In the genomic region with DNA sequence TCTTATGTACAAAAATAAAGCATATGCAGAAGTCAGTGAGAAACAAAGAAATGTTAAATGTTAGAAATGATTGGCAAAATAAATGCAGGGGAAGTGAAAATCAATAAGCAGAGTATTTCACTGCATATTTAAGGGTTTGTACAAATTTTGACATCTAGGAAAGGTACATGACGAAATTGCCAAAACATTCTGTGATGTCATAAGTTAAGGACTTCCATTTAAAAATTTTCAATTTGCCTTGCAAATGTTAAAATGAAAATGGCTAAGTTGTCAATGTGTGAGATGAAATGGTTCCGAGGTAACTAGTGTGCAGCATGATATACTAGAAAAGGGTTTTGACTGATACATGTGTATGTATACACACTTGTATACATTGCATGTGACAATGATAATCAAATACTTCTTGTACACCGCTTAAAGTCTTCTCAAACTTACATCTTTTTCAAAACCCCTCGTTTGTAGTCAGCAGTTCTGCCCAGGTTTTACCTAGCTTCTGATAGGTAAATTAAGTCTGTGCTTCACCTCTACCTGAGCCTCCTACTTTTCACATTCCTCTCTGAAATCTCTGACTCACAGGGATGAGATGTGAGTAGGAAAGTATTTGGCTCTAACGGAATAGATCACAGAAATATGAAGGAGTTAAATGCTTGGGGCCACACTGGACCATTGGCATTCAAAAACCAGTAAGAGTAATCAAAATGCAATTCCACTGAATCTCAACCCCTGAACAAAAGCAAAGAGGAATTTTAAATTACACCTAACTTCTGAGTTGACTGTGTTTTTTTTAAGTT, we compare ENCODE assay signal across 18 cellular contexts.
DNase-seq lines count a peak whose midpoint lies in the region; ATAC-seq, FAIRE-seq and TF ChIP-seq lines count a peak whose summit lies in the region.
"Had no signal": no experiment of that assay in that cellular context is flagged by ENCODE, and none has a peak within 500 bp of the region (broad histone marks: within the 10 kb centered on the region; RNA-seq: fewer than 3 reads in every experiment).

No MANE protein-coding gene starts in this region.

- FAIRE-seq in A549 (lab: Jason Lieb, UNC) = peak; percentile 39
- FAIRE-seq in HTR-8/SVneo (lab: Jason Lieb, UNC) = peak; percentile 49
- FAIRE-seq: A204.1, D721Med, G401.6, GM12891, H1 had no signal

- POLR2A ChIA-PET in A549 (lab: Yijun Ruan, JAX) = no interaction called here

- H3K4me1 ChIP-seq in A549 = peaks cover 16% of the 10 kb centered on the region; the same call in 2 of the 3 replicates
- peaks cover 14% of the 10 kb centered on the region for H3K4me1 ChIP-seq in RWPE2 (ENCODE audit: insufficient read depth, poor library complexity, severe bottlenecking)
- peaks cover 18% of the 10 kb centered on the region for H3K4me1 ChIP-seq in foreskin keratinocyte
- no peaks in the 10 kb centered on the region for H3K4me1 ChIP-seq in testis

- WGBS in A549 (ENCODE audit: missing lambda C conversion rate) = 60% methylated on average over 5 of the region's 5 CpGs
- WGBS in testis, 2 donors = 83 to 85% methylated on average over 5 of the region's 5 CpGs

- no peak for TF ChIP-seq EP300 in A549 (IDR thresholded peaks at IDR 0.05)

- TF ChIP-seq CTCF in A549 (IDR thresholded peaks at IDR 0.05) (no peak), RWPE2 (IDR thresholded peaks at IDR 0.05; ENCODE audit: poor library complexity, severe bottlenecking) (no peak), foreskin keratinocyte (conservative IDR thresholded peaks at IDR 0.05) (no peak), testis (IDR thresholded peaks at IDR 0.05) (no peak)

- TF ChIP-seq POLR2A in A549 (IDR thresholded peaks at IDR 0.05; ENCODE audit: low read length) = no peak
- TF ChIP-seq POLR2A in testis (IDR thresholded peaks at IDR 0.05) = no peak

- H3K9me3 ChIP-seq in A549 (no peaks in the 10 kb centered on the region), RWPE2 (ENCODE audit: severe bottlenecking) (no peaks in the 10 kb centered on the region), testis (no peaks in the 10 kb centered on the region)
- H3K9me3 ChIP-seq: Caco-2 had no signal

- H3K4me3 ChIP-seq in A549 (no peak overlapping the region), RWPE2 (ENCODE audit: severe bottlenecking) (no peak overlapping the region), testis (no peak overlapping the region)

- DNase-seq in A549 (ENCODE audit: low read depth in 1 of 2, low spot score in 1 of 2) = no peak
- DNase-seq in HTR-8/SVneo (ENCODE audit: insufficient read length, low spot score) = no peak
- DNase-seq in RWPE2 (ENCODE audit: low spot score) = no peak
- peak; percentile 29 to 67 for DNase-seq in foreskin keratinocyte
- DNase-seq in NCI-H1930 (lab: John Stamatoyannopoulos, UW) = no peak
- no peak for DNase-seq in testis
- no peak for DNase-seq in activated CD4-positive, alpha-beta T cell treated with anti-CD3 and anti-CD28 coated beads, Interleukin-2, amount 50 U/mL, for 48 hours
- no peak for DNase-seq in head of caudate nucleus
- DNase-seq: AML-193; Caco-2; CD4-positive, alpha-beta T cell; H9 had no signal

- H3K27me3 ChIP-seq in RWPE2 (ENCODE audit: insufficient read depth, poor library complexity, severe bottlenecking) (no peaks in the 10 kb centered on the region), foreskin keratinocyte (no peaks in the 10 kb centered on the region), testis (no peaks in the 10 kb centered on the region)

- no peak for TF ChIP-seq RAD21 in A549 (conservative IDR thresholded peaks at IDR 0.05 in 1 of 2, IDR thresholded peaks at IDR 0.05 in 1 of 2)

- ATAC-seq in A549 = no peak
- peak; percentile 63; the same call in 1 of the 3 replicates for ATAC-seq in RWPE2 (ENCODE audit: low read depth)
- peak; percentile 64 for ATAC-seq in foreskin keratinocyte

- H3K4me2 ChIP-seq in A549 = no peak overlapping the region

- intact Hi-C loops in testis (cut with DNase I; ENCODE audit: low total_unique reads) (no loop called here), head of caudate nucleus (cut with DNase I) (no loop called here)

- CTCF ChIA-PET in A549 (lab: Yijun Ruan, JAX) = no interaction called here

- H3K27ac ChIP-seq in A549 (no peak overlapping the region), RWPE2 (ENCODE audit: poor library complexity, severe bottlenecking) (no peak overlapping the region), foreskin keratinocyte (no peak overlapping the region), testis (no peak overlapping the region)
- H3K27ac ChIP-seq: C4-2B had no signal

- H3K36me3 ChIP-seq in RWPE2 (ENCODE audit: low read depth) = no peaks in the 10 kb centered on the region
- H3K36me3 ChIP-seq in testis (ENCODE audit: low read depth, missing control alignments) = no peaks in the 10 kb centered on the region

TF ChIP-seq in A549, 52 proteins besides CTCF, POLR2A, EP300 and RAD21:
- TF ChIP-seq NPAS2 (CRISPR knock-in tag; IDR thresholded peaks at IDR 0.05; ENCODE audit: borderline replicate concordance) = no peak
- no peak for TF ChIP-seq FOXS1 (CRISPR knock-in tag; IDR thresholded peaks at IDR 0.05)
- no peak for TF ChIP-seq PHF8 (IDR thresholded peaks at IDR 0.05; ENCODE audit: borderline replicate concordance, low read depth)
- no peak for TF ChIP-seq RARB (CRISPR knock-in tag; IDR thresholded peaks at IDR 0.05)
- no peak for TF ChIP-seq HDAC2 (IDR thresholded peaks at IDR 0.05)
- TF ChIP-seq, protein P1, sequence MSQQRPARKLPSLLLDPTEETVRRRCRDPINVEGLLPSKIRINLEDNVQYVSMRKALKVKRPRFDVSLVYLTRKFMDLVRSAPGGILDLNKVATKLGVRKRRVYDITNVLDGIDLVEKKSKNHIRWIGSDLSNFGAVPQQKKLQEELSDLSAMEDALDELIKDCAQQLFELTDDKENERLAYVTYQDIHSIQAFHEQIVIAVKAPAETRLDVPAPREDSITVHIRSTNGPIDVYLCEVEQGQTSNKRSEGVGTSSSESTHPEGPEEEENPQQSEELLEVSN (IDR thresholded peaks at IDR 0.05; ENCODE audit: borderline replicate concordance, low read depth) = no peak
- TF ChIP-seq TP53 (CRISPR knock-in tag; IDR thresholded peaks at IDR 0.05) = no peak
- TF ChIP-seq POLR2AphosphoS2 (conservative IDR thresholded peaks at IDR 0.05; ENCODE audit: low read length) = no peak
- TF ChIP-seq, protein P2, sequence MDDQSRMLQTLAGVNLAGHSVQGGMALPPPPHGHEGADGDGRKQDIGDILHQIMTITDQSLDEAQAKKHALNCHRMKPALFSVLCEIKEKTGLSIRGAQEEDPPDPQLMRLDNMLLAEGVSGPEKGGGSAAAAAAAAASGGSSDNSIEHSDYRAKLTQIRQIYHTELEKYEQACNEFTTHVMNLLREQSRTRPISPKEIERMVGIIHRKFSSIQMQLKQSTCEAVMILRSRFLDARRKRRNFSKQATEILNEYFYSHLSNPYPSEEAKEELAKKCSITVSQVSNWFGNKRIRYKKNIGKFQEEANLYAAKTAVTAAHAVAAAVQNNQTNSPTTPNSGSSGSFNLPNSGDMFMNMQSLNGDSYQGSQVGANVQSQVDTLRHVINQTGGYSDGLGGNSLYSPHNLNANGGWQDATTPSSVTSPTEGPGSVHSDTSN (IDR thresholded peaks at IDR 0.05) = no peak
- no peak for TF ChIP-seq ZC3H11A (IDR thresholded peaks at IDR 0.05)
- TF ChIP-seq FOSL2 (IDR thresholded peaks at IDR 0.05) = no peak
- TF ChIP-seq FOSL2 (CRISPR knock-in tag; IDR thresholded peaks at IDR 0.05) = no peak
- TF ChIP-seq, protein P3, sequence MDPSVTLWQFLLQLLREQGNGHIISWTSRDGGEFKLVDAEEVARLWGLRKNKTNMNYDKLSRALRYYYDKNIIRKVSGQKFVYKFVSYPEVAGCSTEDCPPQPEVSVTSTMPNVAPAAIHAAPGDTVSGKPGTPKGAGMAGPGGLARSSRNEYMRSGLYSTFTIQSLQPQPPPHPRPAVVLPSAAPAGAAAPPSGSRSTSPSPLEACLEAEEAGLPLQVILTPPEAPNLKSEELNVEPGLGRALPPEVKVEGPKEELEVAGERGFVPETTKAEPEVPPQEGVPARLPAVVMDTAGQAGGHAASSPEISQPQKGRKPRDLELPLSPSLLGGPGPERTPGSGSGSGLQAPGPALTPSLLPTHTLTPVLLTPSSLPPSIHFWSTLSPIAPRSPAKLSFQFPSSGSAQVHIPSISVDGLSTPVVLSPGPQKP (IDR thresholded peaks at IDR 0.05; ENCODE audit: low read depth, low read length) = no peak
- TF ChIP-seq ZFP36 (IDR thresholded peaks at IDR 0.05; ENCODE audit: borderline replicate concordance, partially characterized antibody) = no peak
- TF ChIP-seq MAZ (IDR thresholded peaks at IDR 0.05; ENCODE audit: borderline replicate concordance, low read depth, low read length) = no peak
- TF ChIP-seq JUNB (IDR thresholded peaks at IDR 0.05) = no peak

Comparison
In these comparisons a context has a peak if more than half of its experiments do, and no peak if none do; other contexts are left out.
1. ATAC-seq: peak in RWPE2 (single experiment) and foreskin keratinocyte (single experiment); none in A549 (0 of 2).
2. DNase-seq: peak in foreskin keratinocyte (2 of 2); none in A549 (0 of 2), HTR-8/SVneo (single experiment), RWPE2 (single experiment), NCI-H1930 (0 of 2), testis (single experiment), activated CD4-positive, alpha-beta T cell treated with anti-CD3 and anti-CD28 coated beads, Interleukin-2, amount 50 U/mL, for 48 hours (0 of 2) and head of caudate nucleus (0 of 42).